Comparison of ENCODE assay signal across 12 cellular contexts in the genomic region with DNA sequence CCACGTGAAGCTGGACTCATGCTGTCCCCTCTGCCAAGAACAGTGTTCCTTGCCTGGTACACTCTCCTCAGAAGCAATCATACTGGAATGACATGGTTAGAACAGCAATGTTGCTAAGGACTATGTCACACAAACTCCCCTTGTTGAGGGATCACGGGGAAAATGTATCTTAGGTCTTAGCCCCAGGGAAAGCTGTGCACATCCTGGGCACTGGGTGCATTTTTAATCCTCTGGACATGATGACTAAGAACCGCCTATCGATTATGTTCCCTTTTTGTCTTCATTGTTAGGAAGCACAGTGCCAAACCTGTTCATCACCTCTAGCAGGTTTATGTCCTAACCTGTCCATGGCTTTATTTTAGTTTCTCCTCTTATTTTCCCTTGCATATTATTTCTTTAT.
A peak's percentile ranks its signal among the peaks of the same experiment; 100 is the strongest.
DNase-seq lines count a peak whose midpoint lies in the region; ATAC-seq, FAIRE-seq and TF ChIP-seq lines count a peak whose summit lies in the region.
"Had no signal": no experiment of that assay in that cellular context is flagged by ENCODE, and none has a peak within 500 bp of the region (broad histone marks: within the 10 kb centered on the region; RNA-seq: fewer than 3 reads in every experiment).

No MANE protein-coding gene starts in this region.

- H2BK12ac ChIP-seq in H1 (ENCODE audit: low read depth, low read length): no peak overlapping the region

- no peak overlapping the region for H3K56ac ChIP-seq in H1 (replicated peaks; ENCODE audit: insufficient read length, low read depth, low read length)

- peaks cover 5% of the 10 kb centered on the region for H3K36me3 Mint-ChIP-seq in activated CD4-positive, alpha-beta T cell treated with anti-CD3 and anti-CD28 coated beads for 36 hours (ENCODE audit: low read depth)
- H3K36me3 Mint-ChIP-seq in stimulated activated memory B cell treated with anti-CD40 and anti-IgM and Interleukin-4, amounts not matched to agents 10 μg/mL and 1 μg/mL and 100 μg/mL, for 72 hours: no peaks in the 10 kb centered on the region

- no peak overlapping the region for H4K5ac ChIP-seq in H1 (ENCODE audit: insufficient read length, low read depth, low read length)

- no peak for TF ChIP-seq POLR2A in H1 (IDR thresholded peaks at IDR 0.05; ENCODE audit: control extremely low read depth in 1 of 2, low read depth in 2 of 2, low read length in 2 of 2)

- H3K9me3 Mint-ChIP-seq in activated CD4-positive, alpha-beta T cell treated with anti-CD3 and anti-CD28 coated beads for 36 hours (ENCODE audit: low read depth): no peaks in the 10 kb centered on the region
- no peaks in the 10 kb centered on the region for H3K9me3 Mint-ChIP-seq in stimulated activated memory B cell treated with anti-CD40 and anti-IgM and Interleukin-4, amounts not matched to agents 10 μg/mL and 1 μg/mL and 100 μg/mL, for 72 hours

- H3K4me3 Mint-ChIP-seq in activated CD4-positive, alpha-beta T cell treated with anti-CD3 and anti-CD28 coated beads for 36 hours: no peak overlapping the region
- H3K4me3 Mint-ChIP-seq in stimulated activated memory B cell treated with anti-CD40 and anti-IgM and Interleukin-4, amounts not matched to agents 10 μg/mL and 1 μg/mL and 100 μg/mL, for 72 hours: no peak overlapping the region

- intact Hi-C loops in activated CD4-positive, alpha-beta T cell treated with anti-CD3 and anti-CD28 coated beads for 36 hours (cut with DNase I, micrococcal nuclease): loop anchor here in 1 of 2 experiments (5.0 kb wide), 1 partner anchor 141 kb away; no protein-coding TSS in a partner anchor

- peaks cover 89% of the 10 kb centered on the region for H3K4me1 Mint-ChIP-seq in activated CD4-positive, alpha-beta T cell treated with anti-CD3 and anti-CD28 coated beads for 36 hours
- peaks cover 88% of the 10 kb centered on the region for H3K4me1 Mint-ChIP-seq in stimulated activated memory B cell treated with anti-CD40 and anti-IgM and Interleukin-4, amounts not matched to agents 10 μg/mL and 1 μg/mL and 100 μg/mL, for 72 hours

- no peaks in the 10 kb centered on the region for H3K36me3 ChIP-seq in RWPE2 (ENCODE audit: low read depth)
- no peaks in the 10 kb centered on the region for H3K36me3 ChIP-seq in H1 (ENCODE audit: control insufficient read depth in 2 of 4, insufficient read depth in 4 of 4, low read length in 3 of 4)
- H3K36me3 ChIP-seq: cardiac muscle cell had no signal

- H3K9ac ChIP-seq in H1 (replicated peaks in 1 of 4; ENCODE audit: extremely low read depth in 1 of 4, low read depth in 3 of 4, low read length in 3 of 4): no peak overlapping the region

- H3K4me2 ChIP-seq in H1 (ENCODE audit: insufficient read depth in 1 of 2, low read depth in 2 of 2, low read length in 2 of 2): no peak overlapping the region
- H3K4me2 ChIP-seq: A549 had no signal

- H2BK5ac ChIP-seq in H1 (ENCODE audit: low read depth, low read length): no peak overlapping the region

- H2BK120ac ChIP-seq in H1 (replicated peaks; ENCODE audit: low read depth, low read length): no peak overlapping the region

- H3K9me3 ChIP-seq in RWPE2 (ENCODE audit: severe bottlenecking) (no peaks in the 10 kb centered on the region), H1 (ENCODE audit: insufficient read depth in 2 of 2, low read depth in 1 of 2, low read length in 1 of 2) (no peaks in the 10 kb centered on the region)
- H3K9me3 ChIP-seq: A549 had no signal

- H3K27me3 ChIP-seq in RWPE2 (ENCODE audit: insufficient read depth, poor library complexity, severe bottlenecking): no peaks in the 10 kb centered on the region
- no peaks in the 10 kb centered on the region for H3K27me3 ChIP-seq in H1 (replicated peaks in 1 of 4; ENCODE audit: control insufficient read depth in 3 of 4, extremely low read depth in 1 of 4, insufficient read depth in 3 of 4, low read length in 3 of 4)
- H3K27me3 ChIP-seq: cardiac muscle cell had no signal

- TF ChIP-seq EP300 in H1 (IDR thresholded peaks at IDR 0.05; ENCODE audit: borderline replicate concordance in 1 of 2, low read depth in 2 of 2, low read length in 2 of 2): no peak

- H3K23ac ChIP-seq in H1 (ENCODE audit: insufficient read length): no peak overlapping the region

- no peak overlapping the region for H4K8ac ChIP-seq in H1 (ENCODE audit: extremely low read depth, insufficient read depth, low read length)

- peaks cover 27% of the 10 kb centered on the region for H3K4me1 ChIP-seq in RWPE2 (ENCODE audit: insufficient read depth, poor library complexity, severe bottlenecking)
- H3K4me1 ChIP-seq in H1 (replicated peaks in 1 of 4; ENCODE audit: control insufficient read depth in 3 of 4, insufficient read depth in 4 of 4, low read length in 3 of 4): peaks cover 0 to 4% (median 1%) of the 10 kb centered on the region in 4 experiments; a peak in 3 of 7 replicates
- H3K4me1 ChIP-seq: A549 had no signal

- H3K4me3 ChIP-seq in RWPE2 (ENCODE audit: severe bottlenecking): no peak overlapping the region
- H3K4me3 ChIP-seq in H1 (ENCODE audit: extremely low read depth in 1 of 4, insufficient read depth in 2 of 4, low read depth in 3 of 4, low read length in 4 of 4): no peak overlapping the region
- H3K4me3 ChIP-seq: A549, cardiac muscle cell had no signal

- 0 out of 2 replicates have a peak overlapping the region, but pooled peaks have one; percentile 38 for H2AFZ ChIP-seq in H1 (ENCODE audit: low read length)

- H3K27ac Mint-ChIP-seq in activated CD4-positive, alpha-beta T cell treated with anti-CD3 and anti-CD28 coated beads for 36 hours: peak overlapping the region; percentile 47
- peak overlapping the region; percentile 84 for H3K27ac Mint-ChIP-seq in stimulated activated memory B cell treated with anti-CD40 and anti-IgM and Interleukin-4, amounts not matched to agents 10 μg/mL and 1 μg/mL and 100 μg/mL, for 72 hours

- H3K23me2 ChIP-seq in H1 (ENCODE audit: low read depth, low read length): no peaks in the 10 kb centered on the region

- no peaks in the 10 kb centered on the region; the same call in 1 of the 2 replicates for H3K79me1 ChIP-seq in H1 (ENCODE audit: low read depth, low read length)

- no peaks in the 10 kb centered on the region for H3K79me2 ChIP-seq in H1 (ENCODE audit: control insufficient read depth in 1 of 2, insufficient read depth in 2 of 2, low read length in 2 of 2)

- TF ChIP-seq CTCF in RWPE2 (IDR thresholded peaks at IDR 0.05; ENCODE audit: poor library complexity, severe bottlenecking) (no peak), H1 (IDR thresholded peaks at IDR 0.05; ENCODE audit: control extremely low read depth in 1 of 3, insufficient read depth in 1 of 3, low read depth in 1 of 3, low read length in 3 of 3) (no peak)

- no peak for ATAC-seq in activated CD4-positive, alpha-beta T cell treated with anti-CD3 and anti-CD28 coated beads for 36 hours
- ATAC-seq in RWPE2 (ENCODE audit: low read depth) (peak; percentile 29), HG02798 (IDR thresholded peaks at IDR 0.05; ENCODE audit: poor library complexity, unreplicated experiment) (no peak), GM18909 (IDR thresholded peaks at IDR 0.05; ENCODE audit: poor library complexity, unreplicated experiment) (no peak)
- no peak for ATAC-seq in stimulated activated memory B cell treated with anti-CD40 and anti-IgM and Interleukin-4, amounts not matched to agents 10 μg/mL and 1 μg/mL and 100 μg/mL, for 72 hours
- ATAC-seq: A549 had no signal

- H3K4ac ChIP-seq in H1 (replicated peaks; ENCODE audit: insufficient read length, low read depth, low read length): no peak overlapping the region

- H4K91ac ChIP-seq in H1 (replicated peaks; ENCODE audit: insufficient read length, low read length): no peak overlapping the region

- CTCF ChIA-PET in activated CD4-positive, alpha-beta T cell treated with anti-CD3 and anti-CD28 coated beads for 36 hours (lab: Charles Lee): interaction anchor here (1.0 to 4.8 kb wide), 4 partner anchors 8 to 230 kb away, joined by 3 to 16 read pairs (median 6); no protein-coding TSS in a partner anchor
- CTCF ChIA-PET in H1 (lab: Charles Lee; ENCODE audit: partially characterized antibody): interaction anchor here (0.9 kb wide), 1 partner anchor 373 kb away, joined by 3 read pairs; no protein-coding TSS in a partner anchor

- no peak overlapping the region for H2AK5ac ChIP-seq in H1 (ENCODE audit: low read depth, low read length)

- no peak overlapping the region for H3K14ac ChIP-seq in H1 (ENCODE audit: insufficient read length)

- no peak overlapping the region for H2BK20ac ChIP-seq in H1 (ENCODE audit: low read length)

- no peak for DNase-seq in activated CD4-positive, alpha-beta T cell treated with anti-CD3 and anti-CD28 coated beads for 36 hours
- no peak for DNase-seq in activated CD4-positive, alpha-beta T cell treated with anti-CD3 and anti-CD28 coated beads for 1 hour
- DNase-seq in RWPE2 (ENCODE audit: low spot score) (no peak), H1 (ENCODE audit: low read depth in 1 of 2, low spot score in 2 of 2) (no peak), NCI-H1436 treated with DMSO at 0.1 percent for 48 hours (lab: John Stamatoyannopoulos, UW) (no peak)
- DNase-seq: NCI-H1417, T-helper 9 cell had no signal

- POLR2A ChIA-PET in activated CD4-positive, alpha-beta T cell treated with anti-CD3 and anti-CD28 coated beads for 36 hours (lab: Charles Lee): no interaction called here
- POLR2A ChIA-PET in H1 (lab: Charles Lee; ENCODE audit: partially characterized antibody): no interaction called here

- FAIRE-seq in H1 (lab: Jason Lieb, UNC): no peak
- FAIRE-seq: A549 had no signal

- no peak overlapping the region for H3K18ac ChIP-seq in H1 (ENCODE audit: extremely low read depth, low read length)

- H3K27ac ChIP-seq in RWPE2 (ENCODE audit: poor library complexity, severe bottlenecking): peak overlapping the region; percentile 84
- no peak overlapping the region for H3K27ac ChIP-seq in H1 (ENCODE audit: low read depth, low read length)
- H3K27ac ChIP-seq: A549, cardiac muscle cell had no signal

- WGBS in H1 (ENCODE audit: extremely low coverage in 1 of 2, insufficient coverage in 1 of 2, insufficient read length in 1 of 2, insufficient replicate concordance in 2 of 2, low coverage in 1 of 2, low lambda C conversion rate in 2 of 2, missing lambda C conversion rate in 1 of 2), 2 experiments: 93% methylated on average over 4 of the region's 4 CpGs; no CpG with 5 or more reads in 1 of the 2 experiments

- H2BK15ac ChIP-seq in H1 (ENCODE audit: low read length): no peak overlapping the region

- no peaks in the 10 kb centered on the region for H4K20me1 ChIP-seq in H1 (replicated peaks in 1 of 2; ENCODE audit: control insufficient read depth in 1 of 2, insufficient read depth in 2 of 2, low read length in 2 of 2)

- no peak for TF ChIP-seq RAD21 in H1 (IDR thresholded peaks at IDR 0.05 in 1 of 2, conservative IDR thresholded peaks at IDR 0.05 in 1 of 2; ENCODE audit: low read depth in 2 of 2, low read length in 2 of 2)

- H3K27me3 Mint-ChIP-seq in activated CD4-positive, alpha-beta T cell treated with anti-CD3 and anti-CD28 coated beads for 36 hours: no peaks in the 10 kb centered on the region
- H3K27me3 Mint-ChIP-seq in stimulated activated memory B cell treated with anti-CD40 and anti-IgM and Interleukin-4, amounts not matched to agents 10 μg/mL and 1 μg/mL and 100 μg/mL, for 72 hours: no peaks in the 10 kb centered on the region

TF ChIP-seq in H1, 55 proteins besides CTCF, POLR2A, EP300 and RAD21 (continues in another document):
- TF ChIP-seq RNF2 (IDR thresholded peaks at IDR 0.05; ENCODE audit: borderline replicate concordance, low read depth, low read length, missing control alignments, poor library complexity, severe bottlenecking) (no peak), SIRT6 (IDR thresholded peaks at IDR 0.05; ENCODE audit: low read length) (no peak), BACH1 (IDR thresholded peaks at IDR 0.05; ENCODE audit: low read length) (no peak)
